ENCODE assay signal across 1 cellular context in the genomic region with DNA sequence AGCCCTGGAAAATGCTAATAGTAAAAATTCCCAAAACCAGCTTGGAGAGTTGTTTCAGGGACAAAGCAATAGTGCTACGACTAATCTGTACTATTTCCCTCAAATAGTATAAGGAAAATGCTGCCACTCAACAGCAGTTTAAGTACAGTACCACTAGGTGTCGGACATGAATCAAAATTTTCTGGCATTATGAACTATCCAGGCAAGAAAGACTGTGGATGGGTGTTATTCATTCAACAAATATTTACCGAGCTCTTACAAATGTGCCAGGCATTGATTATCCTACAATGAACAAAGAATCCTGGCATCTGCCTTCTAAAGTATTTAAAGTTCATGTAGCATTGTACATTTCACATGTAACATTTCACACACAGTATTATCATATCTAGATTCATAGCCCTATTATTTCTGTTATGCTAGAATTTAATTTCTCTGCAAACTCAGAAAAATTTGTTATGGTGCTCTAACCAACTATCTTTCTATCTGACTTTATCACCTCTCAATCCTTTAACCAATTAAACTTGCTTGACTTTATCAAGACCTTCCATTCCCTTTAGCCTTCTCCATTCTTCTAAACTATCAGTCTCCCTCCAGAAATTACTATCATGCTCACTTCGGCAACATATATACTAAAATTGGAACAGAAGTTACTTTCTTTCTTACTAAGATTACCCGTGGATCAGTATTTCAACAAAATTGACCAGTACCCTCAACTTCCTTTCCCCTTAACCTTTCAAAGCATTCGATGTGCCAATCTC.
A peak's percentile ranks its signal among the peaks of the same experiment; 100 is the strongest.
TF ChIP-seq lines count a peak whose summit lies in the region.

No MANE protein-coding gene starts in this region.

TF ChIP-seq in HepG2, 621 proteins besides CTCF, POLR2A, EP300 and RAD21 (continued from another document):
- TF ChIP-seq MYPOP (CRISPR knock-in tag; IDR thresholded peaks at IDR 0.05) (no peak), ZNF552 (CRISPR knock-in tag; IDR thresholded peaks at IDR 0.05; ENCODE audit: borderline replicate concordance) (no peak), JUNB (CRISPR knock-in tag; IDR thresholded peaks at IDR 0.05; ENCODE audit: borderline replicate concordance) (peak; percentile 35; the same call in 1 of the 2 replicates), ZSCAN12 (CRISPR knock-in tag; IDR thresholded peaks at IDR 0.05) (no peak), DR1 (CRISPR knock-in tag; IDR thresholded peaks at IDR 0.05) (no peak), MBD4 (IDR thresholded peaks at IDR 0.05; ENCODE audit: borderline replicate concordance, low read length) (no peak; the same call in 1 of the 2 replicates), ISL2 (CRISPR knock-in tag; IDR thresholded peaks at IDR 0.05) (peak; percentile 52; the same call in 1 of the 2 replicates), POGZ (CRISPR knock-in tag; IDR thresholded peaks at IDR 0.05) (0 out of 2 replicates have a peak, but pooled peaks have one; percentile 22), HNF4G (IDR thresholded peaks at IDR 0.05; ENCODE audit: borderline replicate concordance, low read depth, low read length) (no peak), HNF4G (CRISPR knock-in tag; IDR thresholded peaks at IDR 0.05; ENCODE audit: borderline replicate concordance, low read depth) (no peak), RXRB (CRISPR knock-in tag; IDR thresholded peaks at IDR 0.05; ENCODE audit: borderline replicate concordance) (peak; percentile 63; the same call in 1 of the 2 replicates), HDAC6 (IDR thresholded peaks at IDR 0.05; ENCODE audit: low read depth, low read length) (no peak), KAT2B (IDR thresholded peaks at IDR 0.05; ENCODE audit: borderline replicate concordance, low read depth, low read length) (peak; percentile 43; the same call in 1 of the 2 replicates), SALL1 (CRISPR knock-in tag; IDR thresholded peaks at IDR 0.05) (no peak; the same call in 1 of the 2 replicates), MAF1 (CRISPR knock-in tag; IDR thresholded peaks at IDR 0.05; ENCODE audit: borderline replicate concordance) (no peak), ZFAT (CRISPR knock-in tag; conservative IDR thresholded peaks at IDR 0.05) (no peak), ZNF224 (CRISPR knock-in tag; IDR thresholded peaks at IDR 0.05) (no peak), TBX3 (IDR thresholded peaks at IDR 0.05; ENCODE audit: borderline replicate concordance) (peak; percentile 80), SNAPC4 (CRISPR knock-in tag; IDR thresholded peaks at IDR 0.05) (no peak), HDAC2 (CRISPR knock-in tag; IDR thresholded peaks at IDR 0.05) (peak; percentile 37; the same call in 1 of the 2 replicates), ZNF44 (CRISPR knock-in tag; IDR thresholded peaks at IDR 0.05) (no peak), CEBPG (CRISPR knock-in tag; IDR thresholded peaks at IDR 0.05) (0 out of 2 replicates have a peak, but pooled peaks have one; percentile 26), TCF7 (IDR thresholded peaks at IDR 0.05; ENCODE audit: low read depth) (peak; percentile 32; the same call in 1 of the 2 replicates), ZNF382 (CRISPR knock-in tag; IDR thresholded peaks at IDR 0.05; ENCODE audit: borderline replicate concordance) (no peak), ZNF331 (CRISPR knock-in tag; IDR thresholded peaks at IDR 0.05) (no peak; the same call in 1 of the 2 replicates), KLF12 (CRISPR knock-in tag; IDR thresholded peaks at IDR 0.05; ENCODE audit: borderline replicate concordance) (no peak), MXD1 (CRISPR knock-in tag; IDR thresholded peaks at IDR 0.05) (no peak), IRF2 (CRISPR knock-in tag; IDR thresholded peaks at IDR 0.05) (peak; percentile 40; the same call in 1 of the 2 replicates), DPF2 (CRISPR knock-in tag; IDR thresholded peaks at IDR 0.05; ENCODE audit: borderline replicate concordance, low read depth) (no peak), CBX5 (CRISPR knock-in tag; IDR thresholded peaks at IDR 0.05; ENCODE audit: borderline replicate concordance) (no peak), ZNF460 (CRISPR knock-in tag; IDR thresholded peaks at IDR 0.05; ENCODE audit: borderline replicate concordance) (no peak), ZNF367 (CRISPR knock-in tag; IDR thresholded peaks at IDR 0.05; ENCODE audit: borderline replicate concordance) (no peak), ELF3 (CRISPR knock-in tag; IDR thresholded peaks at IDR 0.05) (0 out of 2 replicates have a peak, but pooled peaks have one; percentile 40), ZBTB2 (CRISPR knock-in tag; IDR thresholded peaks at IDR 0.05; ENCODE audit: low read depth) (no peak), ZNF780A (CRISPR knock-in tag; IDR thresholded peaks at IDR 0.05) (no peak), TBL1XR1 (IDR thresholded peaks at IDR 0.05; ENCODE audit: borderline replicate concordance, low read length, partially characterized antibody) (no peak), ZNF550 (CRISPR knock-in tag; IDR thresholded peaks at IDR 0.05; ENCODE audit: borderline replicate concordance) (no peak), THAP7 (CRISPR knock-in tag; IDR thresholded peaks at IDR 0.05) (no peak), FOXP1 (IDR thresholded peaks at IDR 0.05) (no peak), FOXP1 (CRISPR knock-in tag; IDR thresholded peaks at IDR 0.05) (0 out of 2 replicates have a peak, but pooled peaks have one; percentile 32), ZMYM2 (CRISPR knock-in tag; IDR thresholded peaks at IDR 0.05) (no peak), WIZ (CRISPR knock-in tag; IDR thresholded peaks at IDR 0.05) (no peak), MEIS1 (CRISPR knock-in tag; IDR thresholded peaks at IDR 0.05; ENCODE audit: borderline replicate concordance) (no peak), MYNN (CRISPR knock-in tag; IDR thresholded peaks at IDR 0.05; ENCODE audit: low read depth) (no peak), ZNF790 (CRISPR knock-in tag; IDR thresholded peaks at IDR 0.05; ENCODE audit: borderline replicate concordance) (no peak), ZXDC (CRISPR knock-in tag; IDR thresholded peaks at IDR 0.05) (no peak), IRX3 (CRISPR knock-in tag; IDR thresholded peaks at IDR 0.05; ENCODE audit: borderline replicate concordance, low read depth) (no peak), RAD51 (IDR thresholded peaks at IDR 0.05; ENCODE audit: borderline replicate concordance) (no peak), CAMTA2 (CRISPR knock-in tag; IDR thresholded peaks at IDR 0.05; ENCODE audit: borderline replicate concordance) (no peak), FOXA3 (CRISPR knock-in tag; IDR thresholded peaks at IDR 0.05) (peak; percentile 84), ARID2 (CRISPR knock-in tag; IDR thresholded peaks at IDR 0.05; ENCODE audit: borderline replicate concordance) (no peak), GATA4 (IDR thresholded peaks at IDR 0.05; ENCODE audit: borderline replicate concordance, low read depth) (no peak)
- TF ChIP-seq, protein P1, sequence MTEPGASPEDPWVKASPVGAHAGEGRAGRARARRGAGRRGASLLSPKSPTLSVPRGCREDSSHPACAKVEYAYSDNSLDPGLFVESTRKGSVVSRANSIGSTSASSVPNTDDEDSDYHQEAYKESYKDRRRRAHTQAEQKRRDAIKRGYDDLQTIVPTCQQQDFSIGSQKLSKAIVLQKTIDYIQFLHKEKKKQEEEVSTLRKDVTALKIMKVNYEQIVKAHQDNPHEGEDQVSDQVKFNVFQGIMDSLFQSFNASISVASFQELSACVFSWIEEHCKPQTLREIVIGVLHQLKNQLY (CRISPR knock-in tag; IDR thresholded peaks at IDR 0.05): no peak
- TF ChIP-seq, protein P2, sequence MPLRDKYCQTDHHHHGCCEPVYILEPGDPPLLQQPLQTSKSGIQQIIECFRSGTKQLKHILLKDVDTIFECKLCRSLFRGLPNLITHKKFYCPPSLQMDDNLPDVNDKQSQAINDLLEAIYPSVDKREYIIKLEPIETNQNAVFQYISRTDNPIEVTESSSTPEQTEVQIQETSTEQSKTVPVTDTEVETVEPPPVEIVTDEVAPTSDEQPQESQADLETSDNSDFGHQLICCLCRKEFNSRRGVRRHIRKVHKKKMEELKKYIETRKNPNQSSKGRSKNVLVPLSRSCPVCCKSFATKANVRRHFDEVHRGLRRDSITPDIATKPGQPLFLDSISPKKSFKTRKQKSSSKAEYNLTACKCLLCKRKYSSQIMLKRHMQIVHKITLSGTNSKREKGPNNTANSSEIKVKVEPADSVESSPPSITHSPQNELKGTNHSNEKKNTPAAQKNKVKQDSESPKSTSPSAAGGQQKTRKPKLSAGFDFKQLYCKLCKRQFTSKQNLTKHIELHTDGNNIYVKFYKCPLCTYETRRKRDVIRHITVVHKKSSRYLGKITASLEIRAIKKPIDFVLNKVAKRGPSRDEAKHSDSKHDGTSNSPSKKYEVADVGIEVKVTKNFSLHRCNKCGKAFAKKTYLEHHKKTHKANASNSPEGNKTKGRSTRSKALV (CRISPR knock-in tag; IDR thresholded peaks at IDR 0.05): no peak
